Comparison of ENCODE assay signal across 11 cellular contexts in genomic region chr15:63054985-63055384, GRCh38. TPM values are rescaled to one million over a fixed set of nuclear protein-coding genes. Genes with fewer than 3 reads are reported as not detected.
DNase-seq lines count a peak whose midpoint lies in the region; ATAC-seq and TF ChIP-seq lines count a peak whose summit lies in the region.
"Had no signal": no experiment of that assay in that cellular context is flagged by ENCODE, and none has a peak within 500 bp of the region (broad histone marks: within the 10 kb centered on the region; RNA-seq: fewer than 3 reads in every experiment).

No MANE protein-coding gene starts in this region.

- H3K27ac ChIP-seq in GM23248, result peak overlapping the region; percentile 71
- H3K27ac ChIP-seq: neutrophil had no signal

- H4K20me1 ChIP-seq in GM23248 (ENCODE audit: insufficient read depth), result peaks cover 9% of the 10 kb centered on the region; the same call in 1 of the 2 replicates

- peaks cover 80% of the 10 kb centered on the region for H3K4me1 Mint-ChIP-seq in osteocyte (ENCODE audit: unreplicated experiment)

- H2AFZ ChIP-seq in GM23248, result no peak overlapping the region

- H3K79me2 ChIP-seq in GM23248 (ENCODE audit: insufficient read depth), result peaks cover 99% of the 10 kb centered on the region

- H3K9ac ChIP-seq in GM23248, result peak overlapping the region; percentile 97

- DNase-seq in GM23248 (peak; percentile 46), NCI-H69 (lab: John Stamatoyannopoulos, UW) (peak; percentile 79), fibroblast of peridontal ligament (ENCODE audit: extremely low read depth) (peak; percentile 50), osteocyte (ENCODE audit: extremely low spot score, unreplicated experiment) (no peak), cerebellar cortex (ENCODE audit: low spot score) (no peak)
- no peak for DNase-seq in stimulated activated CD8-positive, alpha-beta memory T cell treated with anti-CD3 and anti-CD28 coated beads, Interleukin-4, amount 100 ng/mL, for 48 hours
- no peak for DNase-seq in stimulated activated CD4-positive, alpha-beta T cell treated with anti-CD3 and anti-CD28 coated beads, Interleukin-15, amount 100 ng/mL, for 24 hours
- DNase-seq: dermis blood vessel endothelial cell, KBM-7 had no signal

- no peaks in the 10 kb centered on the region for H3K27me3 ChIP-seq in GM23248 (replicated peaks; ENCODE audit: insufficient read depth)
- H3K27me3 ChIP-seq: neutrophil had no signal

- no peaks in the 10 kb centered on the region for H3K9me3 ChIP-seq in GM23248 (ENCODE audit: low read depth)
- H3K9me3 ChIP-seq: neutrophil had no signal

- peak overlapping the region; percentile 19 for H3K4me2 ChIP-seq in GM23248 (ENCODE audit: unreplicated experiment)

- peaks cover 58% of the 10 kb centered on the region for H3K36me3 Mint-ChIP-seq in osteocyte (ENCODE audit: unreplicated experiment)

- H3F3A ChIP-seq in GM23248 (ENCODE audit: insufficient read depth), result peaks cover 100% of the 10 kb centered on the region

- H3K27me3 Mint-ChIP-seq in osteocyte (ENCODE audit: unreplicated experiment), result no peaks in the 10 kb centered on the region

- peak overlapping the region; percentile 97 for H3K27ac Mint-ChIP-seq in osteocyte (ENCODE audit: unreplicated experiment)

- H3K9me3 Mint-ChIP-seq in osteocyte (ENCODE audit: unreplicated experiment), result no peaks in the 10 kb centered on the region

- in situ Hi-C loops in GM23248 (cut with MboI), result no loop called here

- no peak overlapping the region; the same call in 1 of the 2 replicates for H3K4me3 ChIP-seq in GM23248

- peak overlapping the region; percentile 23 for H3K4me3 Mint-ChIP-seq in osteocyte (ENCODE audit: unreplicated experiment)

- TF ChIP-seq CTCF in osteocyte (IDR thresholded peaks at IDR 0.05), result no peak

- 93% methylated on average over 1 of the region's 1 CpG for WGBS in GM23248 (ENCODE audit: low coverage in 1 of 2, low lambda C conversion rate in 2 of 2, missing lambda C conversion rate in 2 of 2), 2 experiments

- H3K9me2 ChIP-seq in GM23248 (ENCODE audit: insufficient read depth), result no peaks in the 10 kb centered on the region

- no peak for ATAC-seq in GM21619 (IDR thresholded peaks at IDR 0.05; ENCODE audit: unreplicated experiment)

- H3K4me1 ChIP-seq in GM23248 (ENCODE audit: insufficient read depth), result peaks cover 65% of the 10 kb centered on the region

- peaks cover 71% of the 10 kb centered on the region for H3K36me3 ChIP-seq in GM23248 (ENCODE audit: low read depth)

RNA-seq across cellular contexts. Expression of gene TPM1, which starts 12.4 kb away (rescaled TPM):
- total RNA-seq in GM23248 (2014; rRNA removed; shearing (Covaris generic)), result 1,935 and 2,012 TPM in 2 replicates
- polyA plus RNA-seq in GM23248 (2016; fragmentation: Nextera tagmentation; extraction: Ambion mirVana), result 3,029 and 3,072 TPM in 2 replicates
- total RNA-seq in osteocyte, result 1,635 and 1,747 TPM in 2 replicates

Comparison
In these comparisons a context has a peak if more than half of its experiments do, and no peak if none do; other contexts are left out.
1. DNase-seq: peak in GM23248 (single experiment), NCI-H69 (single experiment) and fibroblast of peridontal ligament (single experiment); none in osteocyte (single experiment), cerebellar cortex (single experiment), stimulated activated CD8-positive, alpha-beta memory T cell treated with anti-CD3 and anti-CD28 coated beads, Interleukin-4, amount 100 ng/mL, for 48 hours (single experiment) and stimulated activated CD4-positive, alpha-beta T cell treated with anti-CD3 and anti-CD28 coated beads, Interleukin-15, amount 100 ng/mL, for 24 hours (single experiment).